Comparison of ENCODE assay signal across 25 cellular contexts in the genomic region with DNA sequence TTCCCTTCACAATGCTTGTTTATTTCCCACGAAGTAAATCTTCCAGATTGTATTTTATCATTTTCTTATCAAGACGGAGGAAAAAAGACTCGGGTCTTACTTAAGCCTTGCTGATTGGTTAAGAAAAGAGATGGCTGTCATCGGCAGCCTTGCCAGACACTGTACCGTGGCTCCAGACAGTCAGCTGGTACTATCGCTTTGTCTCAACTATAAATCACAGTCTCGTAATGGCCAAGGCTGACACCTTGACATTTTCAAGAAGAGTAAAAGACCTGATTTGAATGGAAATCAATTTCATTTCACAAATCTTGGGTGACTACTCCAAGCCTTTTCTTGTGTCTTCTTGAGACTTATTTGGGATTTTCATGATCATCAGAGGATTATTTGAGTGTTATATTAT.
"Had no signal": no experiment of that assay in that cellular context is flagged by ENCODE, and none has a peak within 500 bp of the region (broad histone marks: within the 10 kb centered on the region; RNA-seq: fewer than 3 reads in every experiment).

No MANE protein-coding gene starts in this region.

- H3K9me3 ChIP-seq: Peyer's patch, SJCRH30 had no signal

- H3K4me1 ChIP-seq: Peyer's patch, SJCRH30 had no signal

- H3K27me3 ChIP-seq: brain microvascular endothelial cell, cardiac muscle cell, Peyer's patch, SJCRH30 had no signal

- DNase-seq: activated B cell treated with CpG ODN at 0.5 μM for 24 hours; activated CD4-positive, alpha-beta memory T cell treated with anti-CD3 and anti-CD28 coated beads for 36 hours; activated CD4-positive, alpha-beta T cell treated with anti-CD3 and anti-CD28 coated beads, Interleukin-2, amount 10 ng/mL, durations not matched to agents 7 days and 5 days; activated CD8-positive, alpha-beta memory T cell treated with anti-CD3 and anti-CD28 coated beads for 24 hours; activated effector memory CD4-positive, alpha-beta T cell treated with anti-CD3 and anti-CD28 coated beads, Interleukin-2, amount 50 U/mL, for 16 hours; activated naive CD4-positive, alpha-beta T cell treated with Interleukin-2 at 50 U/mL for 16 hours; activated naive CD8-positive, alpha-beta T cell treated with anti-CD3 and anti-CD28 coated beads, Interleukin-2, amount 50 U/mL, for 24 hours; activated T-cell treated with anti-CD3 and anti-CD28 coated beads, Interleukin-2, amount 50 U/mL, for 4 hours; brain microvascular endothelial cell; MM.1S; NCI-H1105; NCI-H1436; NCI-H187 treated with DMSO at 0.1 percent for 48 hours; NCI-H2081 treated with DMSO at 0.1 percent for 48 hours; NCI-H226; NCI-H526; NCI-H774; Peyer's patch; Right ventricle myocardium superior; SJCRH30; T-helper 17 cell; T-helper 9 cell had no signal

- H3K4me3 ChIP-seq: cardiac muscle cell, Peyer's patch, SJCRH30 had no signal

- H3K27ac ChIP-seq: brain microvascular endothelial cell, cardiac muscle cell, Peyer's patch, RWPE1, SJCRH30 had no signal

- ATAC-seq: activated naive CD4-positive, alpha-beta T cell treated with anti-CD3 and anti-CD28 coated beads, Interleukin-2, amount 50 U/mL, for 72 hours; activated naive CD8-positive, alpha-beta T cell treated with anti-CD3 and anti-CD28 coated beads, Interleukin-2, amount 50 U/mL, for 24 hours; activated T-cell treated with anti-CD3 and anti-CD28 coated beads, Interleukin-2, amount 50 U/mL, for 4 hours; T-helper 17 cell had no signal

- H3K36me3 ChIP-seq: brain microvascular endothelial cell, cardiac muscle cell, Peyer's patch, SJCRH30 had no signal
